8 cellular contexts compared by ENCODE assay signal in genomic region chr5:157743163-157744054, GRCh38.
DNase-seq lines count a peak whose midpoint lies in the region; ATAC-seq and TF ChIP-seq lines count a peak whose summit lies in the region.

Gene LSM11 (plus strand): TSS chr5:157743712. CDS start chr5:157743751, 39 bp downstream.

- DNase-seq in NCI-H2081 treated with DMSO at 0.1 percent for 48 hours (lab: John Stamatoyannopoulos, UW): peak; percentile 69
- peak; percentile 90 for DNase-seq in UCSD-AML1 (lab: John Stamatoyannopoulos, UW; ENCODE audit: unreplicated experiment)
- DNase-seq in brain microvascular endothelial cell: peak; percentile 74

- H3K9me3 ChIP-seq in iPS-18c (ENCODE audit: control insufficient read depth, insufficient read depth, low read length): no peaks in the 10 kb centered on the region

- peaks cover 18% of the 10 kb centered on the region for H3K4me1 ChIP-seq in ACC112 (ENCODE audit: control insufficient read depth, insufficient read depth, low read length, unreplicated experiment)

- H3K27ac ChIP-seq in ACC112 (ENCODE audit: low read depth, low read length) (no peak within 1 kb of the TSS; the same call in 1 of the 2 replicates), brain microvascular endothelial cell (peak within 1 kb of the TSS; percentile 43), skin epidermis (peak within 1 kb of the TSS in 18 of 21 experiments; percentile 41 to 84 (median 74))

- peak within 1 kb of the TSS; percentile 94 for H2AFZ ChIP-seq in ACC112 (ENCODE audit: low read length, unreplicated experiment)

- TF ChIP-seq CTCF in brain microvascular endothelial cell (IDR thresholded peaks at IDR 0.05; ENCODE audit: low read depth, low read length, missing control alignments): peak; percentile 76

- H3K36me3 ChIP-seq in ACC112 (ENCODE audit: insufficient read depth, low read length): no peaks in the 10 kb centered on the region
- no peaks in the 10 kb centered on the region for H3K36me3 ChIP-seq in brain microvascular endothelial cell (replicated peaks)

- H3K79me2 ChIP-seq in ACC112 (ENCODE audit: control insufficient read depth, insufficient read depth, low read length, unreplicated experiment): peaks cover 24% of the 10 kb centered on the region

- ATAC-seq in GM18519 (IDR thresholded peaks at IDR 0.05; ENCODE audit: low FRiP score, unreplicated experiment) (peak; percentile 73), HG03045 (IDR thresholded peaks at IDR 0.05; ENCODE audit: unreplicated experiment) (peak; percentile 91)

- peak within 1 kb of the TSS; percentile 91 for H3K4me3 ChIP-seq in ACC112 (ENCODE audit: low read depth, low read length)
- peak within 1 kb of the TSS; percentile 79 for H3K4me3 ChIP-seq in brain microvascular endothelial cell (ENCODE audit: low read depth, low read length)
- H3K4me3 ChIP-seq in iPS-18c (ENCODE audit: insufficient read depth, low read depth, low read length): peak within 1 kb of the TSS; percentile 72
- H3K4me3 ChIP-seq in skin epidermis: peak within 1 kb of the TSS; percentile 62 to 80 (median 70)

- in situ Hi-C loops in brain microvascular endothelial cell (cut with HindIII; ENCODE audit: low pct_ligation_motif_present, low sequenced_read_pairs): no loop called here

- H3K27me3 ChIP-seq in ACC112 (ENCODE audit: insufficient read depth, low read length) (no peaks in the 10 kb centered on the region), brain microvascular endothelial cell (replicated peaks) (no peaks in the 10 kb centered on the region)
